6 cellular contexts compared by ENCODE assay signal in genomic region chr4:108018884-108019187, GRCh38.
"Had no signal": no experiment of that assay in that cellular context is flagged by ENCODE, and none has a peak within 500 bp of the region (broad histone marks: within the 10 kb centered on the region; RNA-seq: fewer than 3 reads in every experiment).

No MANE protein-coding gene starts in this region.

- H3K9me3 ChIP-seq: thyroid gland had no signal

- H3K4me3 ChIP-seq: lung, thyroid gland had no signal

- H3K27ac Mint-ChIP-seq: T-helper 1 cell treated with Interleukin-12 subunit alpha and Interleukin-12 subunit beta and Interleukin-4 antibody, amounts not matched to agents 30 μg/mL and 1 μg/mL, for 36 hours had no signal

- H3K27me3 ChIP-seq: thyroid gland had no signal

- H3K4me3 Mint-ChIP-seq: T-helper 1 cell treated with Interleukin-12 subunit alpha and Interleukin-12 subunit beta and Interleukin-4 antibody, amounts not matched to agents 30 μg/mL and 1 μg/mL, for 36 hours had no signal

- FAIRE-seq: bronchial epithelial cell, urothelium cell line had no signal

- H3K4me1 ChIP-seq: thyroid gland had no signal

- H3K9me3 Mint-ChIP-seq: T-helper 1 cell treated with Interleukin-12 subunit alpha and Interleukin-12 subunit beta and Interleukin-4 antibody, amounts not matched to agents 30 μg/mL and 1 μg/mL, for 36 hours had no signal

- H3K27ac ChIP-seq: thyroid gland, VCaP had no signal
